Comparison of ENCODE assay signal across 19 cellular contexts in genomic region chr13:24168980-24169379, GRCh38. TPM values are rescaled to one million over a fixed set of nuclear protein-coding genes. Genes with fewer than 3 reads are reported as not detected.
DNase-seq lines count a peak whose midpoint lies in the region; ATAC-seq, FAIRE-seq and TF ChIP-seq lines count a peak whose summit lies in the region.
"Had no signal": no experiment of that assay in that cellular context is flagged by ENCODE, and none has a peak within 500 bp of the region (broad histone marks: within the 10 kb centered on the region; RNA-seq: fewer than 3 reads in every experiment).

No MANE protein-coding gene starts in this region.

- H3K4me3 ChIP-seq in H7 (ENCODE audit: insufficient read depth, low read depth, low read length) (no peak overlapping the region), endodermal cell (ENCODE audit: low read length) (no peak overlapping the region), pancreas (no peak overlapping the region), SK-N-SH (ENCODE audit: low read depth in 2 of 2, low read length in 1 of 2) (no peak overlapping the region)
- H3K4me3 ChIP-seq: colonic mucosa, GM12878 had no signal

- intact Hi-C loops in pancreas (cut with DNase I), result loop anchor here (10.0 kb wide), 2 partner anchors 46 to 94 kb away; no protein-coding TSS in a partner anchor

- no peaks in the 10 kb centered on the region for H3K9me3 Mint-ChIP-seq in endodermal cell
- H3K9me3 Mint-ChIP-seq: activated T-helper 2 cell treated with anti-CD3 and anti-CD28 coated beads, Interferon-gamma antibody, Interleukin-2, Interleukin-4, amounts not matched to agents 10 μg/mL and 5 μg/mL and 100 μg/mL, durations not matched to agents 14 hours and 24 hours and 36 hours; T-helper 1 cell treated with Interleukin-12 subunit alpha and Interleukin-12 subunit beta and Interleukin-4 antibody, amounts not matched to agents 30 μg/mL and 1 μg/mL, for 36 hours had no signal

- no peaks in the 10 kb centered on the region for H3K27me3 Mint-ChIP-seq in endodermal cell (ENCODE audit: insufficient read depth)

- H3K4me1 ChIP-seq in endodermal cell (ENCODE audit: control insufficient read depth, insufficient read depth, low read length), result no peaks in the 10 kb centered on the region
- peaks cover 64 to 79% (median 71%) of the 10 kb centered on the region in 3 donors for H3K4me1 ChIP-seq in pancreas
- H3K4me1 ChIP-seq in SK-N-SH (ENCODE audit: control insufficient read depth in 1 of 2, insufficient read depth in 2 of 2, low read depth in 1 of 2, low read length in 1 of 2), result no peaks in the 10 kb centered on the region
- H3K4me1 ChIP-seq: colonic mucosa, parathyroid adenoma had no signal

- no peak overlapping the region for H3K4me3 Mint-ChIP-seq in endodermal cell
- H3K4me3 Mint-ChIP-seq: T-helper 1 cell treated with Interleukin-12 subunit alpha and Interleukin-12 subunit beta and Interleukin-4 antibody, amounts not matched to agents 30 μg/mL and 1 μg/mL, for 36 hours had no signal

- TF ChIP-seq CTCF in endodermal cell (conservative IDR thresholded peaks at IDR 0.05) (no peak), pancreas (IDR thresholded peaks at IDR 0.05) (no peak), SK-N-SH (IDR thresholded peaks at IDR 0.05) (no peak)

- H3K4me2 ChIP-seq in SK-N-SH, result no peak overlapping the region

- no peak for FAIRE-seq in pancreas (lab: Jason Lieb, UNC)
- FAIRE-seq: G401.6, GM12878, HTR-8/SVneo had no signal

- TF ChIP-seq RAD21 in SK-N-SH (IDR thresholded peaks at IDR 0.05; ENCODE audit: low read length), result no peak

- H2AFZ ChIP-seq in SK-N-SH (ENCODE audit: low read depth), result no peak overlapping the region
- H2AFZ ChIP-seq: parathyroid adenoma had no signal

- H3F3A ChIP-seq in SK-N-SH (replicated peaks; ENCODE audit: insufficient read depth), result no peaks in the 10 kb centered on the region

- POLR2A ChIA-PET in SK-N-SH (lab: Yijun Ruan, JAX), result no interaction called here

- 92 to 97% methylated on average over 4 to 5 of the region's 5 CpGs for WGBS in endodermal cell (ENCODE audit: insufficient coverage in 1 of 2, insufficient read length in 1 of 2), 2 experiments
- WGBS in pancreas, 2 donors, result 12 to 19% methylated on average over 5 of the region's 5 CpGs
- WGBS in SK-N-SH (ENCODE audit: low lambda C conversion rate), result 92% methylated on average over 5 of the region's 5 CpGs

- H3K36me3 ChIP-seq in H7 (replicated peaks; ENCODE audit: control insufficient read depth, insufficient read depth, low read length), result peaks cover 3% of the 10 kb centered on the region
- no peaks in the 10 kb centered on the region for H3K36me3 ChIP-seq in endodermal cell (ENCODE audit: control insufficient read depth, insufficient read depth, low read length)
- H3K36me3 ChIP-seq in pancreas, result peaks cover 0 to 23% (median 0%) of the 10 kb centered on the region in 3 donors
- H3K36me3 ChIP-seq in SK-N-SH (replicated peaks in 1 of 2; ENCODE audit: control insufficient read depth in 1 of 2, insufficient read depth in 2 of 2, low read length in 1 of 2), result no peaks in the 10 kb centered on the region
- H3K36me3 ChIP-seq: colonic mucosa had no signal

- H3K27ac ChIP-seq in endodermal cell (ENCODE audit: low read depth, low read length), result no peak overlapping the region
- peak overlapping the region; percentile 28 to 99 (median 59) for H3K27ac ChIP-seq in pancreas
- H3K27ac ChIP-seq in SK-N-SH (ENCODE audit: low read depth in 2 of 2, low read length in 1 of 2), result no peak overlapping the region
- H3K27ac ChIP-seq: colonic mucosa, parathyroid adenoma had no signal

- H3K27ac Mint-ChIP-seq in endodermal cell, result no peak overlapping the region
- H3K27ac Mint-ChIP-seq: T-helper 1 cell treated with Interleukin-12 subunit alpha and Interleukin-12 subunit beta and Interleukin-4 antibody, amounts not matched to agents 30 μg/mL and 1 μg/mL, for 36 hours had no signal

- H3K36me3 Mint-ChIP-seq in endodermal cell (ENCODE audit: low read depth), result peaks cover 18% of the 10 kb centered on the region

- no peak for TF ChIP-seq EP300 in SK-N-SH (IDR thresholded peaks at IDR 0.05; ENCODE audit: borderline replicate concordance in 1 of 2, low read depth in 1 of 2, low read length in 1 of 2)

- DNase-seq in AG08395 (ENCODE audit: low spot score) (peak; percentile 60), H7 (peak; percentile 2), endodermal cell (peak; percentile 42), pancreas (peak in 3 of 6 donors; percentile 73 to 74 (median 74)), NCI-H524 treated with DMSO at 0.1 percent for 48 hours (lab: John Stamatoyannopoulos, UW) (no peak), SK-N-SH (no peak)
- DNase-seq: activated CD8-positive, alpha-beta memory T cell treated with anti-CD3 and anti-CD28 coated beads for 24 hours; colonic mucosa; NCI-H226; SHP77 treated with DMSO at 0.1 percent for 48 hours; stimulated activated CD4-positive, alpha-beta T cell treated with anti-CD3 and anti-CD28 coated beads, Interleukin-12 subunit alpha, Interleukin-12 subunit beta, amount 100 ng/mL, for 4 hours had no signal

- H3K9ac ChIP-seq in endodermal cell (ENCODE audit: extremely low read depth, low read length, poor library complexity, severe bottlenecking) (no peak overlapping the region), SK-N-SH (no peak overlapping the region)
- H3K9ac ChIP-seq: parathyroid adenoma had no signal

- no peaks in the 10 kb centered on the region for H3K4me1 Mint-ChIP-seq in endodermal cell

- no peaks in the 10 kb centered on the region for H3K79me2 ChIP-seq in SK-N-SH (ENCODE audit: insufficient read depth)
- H3K79me2 ChIP-seq: parathyroid adenoma had no signal

- H3K27me3 ChIP-seq in H7 (ENCODE audit: control insufficient read depth, insufficient read depth, low read length) (no peaks in the 10 kb centered on the region), endodermal cell (ENCODE audit: control insufficient read depth, insufficient read depth, low read length, poor library complexity, severe bottlenecking) (no peaks in the 10 kb centered on the region), pancreas (no peaks in the 10 kb centered on the region), SK-N-SH (ENCODE audit: insufficient read depth) (no peaks in the 10 kb centered on the region)
- H3K27me3 ChIP-seq: colonic mucosa had no signal

- H4K20me1 ChIP-seq in SK-N-SH (ENCODE audit: insufficient read depth), result no peaks in the 10 kb centered on the region

- CTCF ChIA-PET in SK-N-SH (lab: Yijun Ruan, JAX), result interaction anchor here (0.9 to 1.2 kb wide), 2 partner anchors 116 to 149 kb away, joined by 3 read pairs; no protein-coding TSS in a partner anchor

- ATAC-seq in pancreas, result peak; percentile 60 to 82 (median 66)
- ATAC-seq in HG03097 (IDR thresholded peaks at IDR 0.05; ENCODE audit: low FRiP score, unreplicated experiment), result no peak
- no peak for ATAC-seq in HG02973 (IDR thresholded peaks at IDR 0.05; ENCODE audit: unreplicated experiment)
- ATAC-seq: GM12878 had no signal

- no peaks in the 10 kb centered on the region for H3K9me2 ChIP-seq in SK-N-SH

- H3K9me3 ChIP-seq in endodermal cell (ENCODE audit: control insufficient read depth, low read length) (no peaks in the 10 kb centered on the region), pancreas (no peaks in the 10 kb centered on the region), SK-N-SH (no peaks in the 10 kb centered on the region)
- H3K9me3 ChIP-seq: colonic mucosa had no signal

TF ChIP-seq in SK-N-SH, 30 proteins besides CTCF, POLR2A, EP300 and RAD21 (continues in another document):
- TF ChIP-seq POLR2AphosphoS5 (IDR thresholded peaks at IDR 0.05; ENCODE audit: low read depth, low read length), result no peak
- no peak for TF ChIP-seq MEF2A (IDR thresholded peaks at IDR 0.05; ENCODE audit: borderline replicate concordance, low read depth)
- TF ChIP-seq REST (IDR thresholded peaks at IDR 0.05; ENCODE audit: low read depth, low read length), result no peak
- no peak for TF ChIP-seq SMC3 (IDR thresholded peaks at IDR 0.05; ENCODE audit: low read depth, low read length)
- no peak for TF ChIP-seq TEAD4 (IDR thresholded peaks at IDR 0.05; ENCODE audit: borderline replicate concordance, insufficient read depth)
- no peak for TF ChIP-seq RFX5 (IDR thresholded peaks at IDR 0.05; ENCODE audit: low read length)
- TF ChIP-seq EZH2phosphoT487 (IDR thresholded peaks at IDR 0.05; ENCODE audit: borderline replicate concordance, low read depth), result no peak
- TF ChIP-seq MAX (IDR thresholded peaks at IDR 0.05; ENCODE audit: low read depth), result no peak
- no peak for TF ChIP-seq ELF1 (IDR thresholded peaks at IDR 0.05)

RNA-seq across cellular contexts. Expression of gene SPATA13, which starts 8.5 kb away (rescaled TPM):
- 14.8 and 19.4 TPM in 2 replicates for total RNA-seq in H7 (2014; rRNA removed; shearing (Covaris generic))
- total RNA-seq in endodermal cell (10 to 100 TPM; 19.4 to 24.8 TPM), pancreas (10 to 100 TPM; 38.1 to 65.7 (median 53.9) TPM)
- 21.3 TPM for polyA plus RNA-seq in endodermal cell (2013, experiment 1 of 2)
- 20.5 TPM for polyA plus RNA-seq in endodermal cell (2013, experiment 2 of 2)
- polyA plus RNA-seq in pancreas (10 to 100 TPM; 46.0 to 71.2 TPM), SK-N-SH (2012; rRNA removed) (4.3 and 4.7 TPM in 2 replicates)
- polyA plus RNA-seq in SK-N-SH (2012; cell fraction: cytosol; rRNA removed), result 2.5 and 2.8 TPM in 2 replicates
- polyA plus RNA-seq in SK-N-SH (2012; cell fraction: nucleus; rRNA removed), result 16.5 and 18.3 TPM in 2 replicates

Comparison
In these comparisons a context has a peak if more than half of its experiments do, and no peak if none do; other contexts are left out.
1. DNase-seq: peak in AG08395 (single experiment), H7 (single experiment) and endodermal cell (single experiment); none in NCI-H524 treated with DMSO at 0.1 percent for 48 hours (single experiment) and SK-N-SH (single experiment).
2. H3K27ac ChIP-seq: peak in pancreas (4 of 4); none in endodermal cell (single experiment) and SK-N-SH (0 of 2).
3. ATAC-seq: peak in pancreas (4 of 4); none in HG03097 (single experiment) and HG02973 (single experiment).